ENCODE assay signal across 19 cellular contexts in genomic region chr13:91307887-91308286, GRCh38.
"Had no signal": no experiment of that assay in that cellular context is flagged by ENCODE, and none has a peak within 500 bp of the region (broad histone marks: within the 10 kb centered on the region; RNA-seq: fewer than 3 reads in every experiment).

No MANE protein-coding gene starts in this region.

- DNase-seq: esophagus squamous epithelium; foreskin fibroblast; glutamatergic neuron; islet precursor cell; mammary epithelial cell; naive thymus-derived CD4-positive, alpha-beta T cell; nephron progenitor cell; sigmoid colon; stimulated activated CD4-positive, alpha-beta T cell treated with anti-CD3 and anti-CD28 coated beads, Interleukin-2, amount 100 ng/mL, for 24 hours; stimulated activated CD4-positive, alpha-beta T cell treated with anti-CD3 and anti-CD28 coated beads, Interleukin-4, amount 100 ng/mL, for 4 hours; stimulated activated naive CD4-positive, alpha-beta T cell; thyroid gland had no signal

- H3K27ac ChIP-seq: esophagus squamous epithelium, gastroesophageal sphincter, right atrium auricular region, sigmoid colon, skin epidermis, suprapubic skin, thyroid gland had no signal

- H3K27me3 Mint-ChIP-seq: type B pancreatic cell had no signal

- H3K9me3 Mint-ChIP-seq: naive thymus-derived CD4-positive, alpha-beta T cell; type B pancreatic cell had no signal

- FAIRE-seq: urothelium cell line had no signal

- H3K9me3 ChIP-seq: esophagus squamous epithelium, gastroesophageal sphincter, right atrium auricular region, sigmoid colon, suprapubic skin, thyroid gland had no signal

- H3K4me1 ChIP-seq: gastroesophageal sphincter, right atrium auricular region, suprapubic skin, thyroid gland had no signal

- H3K27me3 ChIP-seq: right atrium auricular region, sigmoid colon, thyroid gland had no signal

- H3K27ac Mint-ChIP-seq: naive thymus-derived CD4-positive, alpha-beta T cell; nephron progenitor cell; type B pancreatic cell had no signal

- ATAC-seq: gastroesophageal sphincter; left lobe of liver; naive thymus-derived CD4-positive, alpha-beta T cell had no signal

- H3K4me3 ChIP-seq: esophagus squamous epithelium, gastroesophageal sphincter, right atrium auricular region, sigmoid colon, skin epidermis, suprapubic skin, thyroid gland had no signal

- H3K36me3 ChIP-seq: esophagus squamous epithelium, gastroesophageal sphincter, right atrium auricular region, sigmoid colon, suprapubic skin, thyroid gland had no signal

- H3K4me3 Mint-ChIP-seq: naive thymus-derived CD4-positive, alpha-beta T cell; nephron progenitor cell; type B pancreatic cell had no signal
